ENCODE assay signal across 8 cellular contexts in genomic region chr21:15005391-15005790, GRCh38. TPM values are rescaled to one million over a fixed set of nuclear protein-coding genes. Genes with fewer than 3 reads are reported as not detected.
DNase-seq lines count a peak whose midpoint lies in the region; ATAC-seq, FAIRE-seq and TF ChIP-seq lines count a peak whose summit lies in the region.

No MANE protein-coding gene starts in this region.

- no peaks in the 10 kb centered on the region for H3K27me3 ChIP-seq in dorsolateral prefrontal cortex
- no peaks in the 10 kb centered on the region for H3K27me3 ChIP-seq in muscle layer of colon (ENCODE audit: control insufficient read depth in 1 of 2, insufficient read depth in 2 of 2, low read length in 2 of 2)
- H3K27me3 ChIP-seq in Peyer's patch = no peaks in the 10 kb centered on the region

- H3K27ac ChIP-seq in dorsolateral prefrontal cortex (peak overlapping the region in 47 of 59 donors; percentile 1 to 86 (median 44)), muscle layer of colon (ENCODE audit: low read depth, low read length) (no peak overlapping the region), Peyer's patch (no peak overlapping the region)

- H3K9ac ChIP-seq in muscle layer of colon (ENCODE audit: low read length) = no peak overlapping the region

- H3K9me3 ChIP-seq in muscle layer of colon (ENCODE audit: low read length) = no peaks in the 10 kb centered on the region
- H3K9me3 ChIP-seq in Peyer's patch = no peaks in the 10 kb centered on the region

- no peak for FAIRE-seq in HTR-8/SVneo (lab: Jason Lieb, UNC)

- peak overlapping the region; percentile 29 for H3K4me3 ChIP-seq in AG10803 (ENCODE audit: low read length)
- H3K4me3 ChIP-seq in dorsolateral prefrontal cortex = peak overlapping the region in 40 of 59 donors; percentile 1 to 48 (median 18)
- H3K4me3 ChIP-seq in muscle layer of colon (ENCODE audit: low read depth in 1 of 2, low read length in 2 of 2) = peak overlapping the region; percentile 17 to 34
- H3K4me3 ChIP-seq in Peyer's patch = no peak overlapping the region

- H3K4me1 ChIP-seq in muscle layer of colon (ENCODE audit: insufficient read depth, low read length) (peaks cover 20% of the 10 kb centered on the region), Peyer's patch (peaks cover 0 to 57% (median 0%) of the 10 kb centered on the region in 4 donors)

- DNase-seq in AG10803 (ENCODE audit: low read depth) (peak; percentile 12), NCI-H146 (lab: John Stamatoyannopoulos, UW) (peak; percentile 33), dorsolateral prefrontal cortex (peak in 1 of 10 donors; percentile 29), HTR-8/SVneo (ENCODE audit: insufficient read length, low spot score) (no peak), Peyer's patch (no peak)

- intact Hi-C loops in dorsolateral prefrontal cortex (cut with DNase I) = no loop called here

- TF ChIP-seq CTCF in AG10803 (conservative IDR thresholded peaks at IDR 0.05; ENCODE audit: low read length) (no peak), dorsolateral prefrontal cortex (IDR thresholded peaks at IDR 0.05 in 54 of 56, conservative IDR thresholded peaks at IDR 0.05 in 2 of 56; ENCODE audit: low read depth in 1 of 56, partially characterized antibody in 56 of 56) (no peak), Peyer's patch (IDR thresholded peaks at IDR 0.05) (no peak)

- ATAC-seq in GM19463 (IDR thresholded peaks at IDR 0.05; ENCODE audit: unreplicated experiment) = no peak
- no peak for ATAC-seq in HG02571 (IDR thresholded peaks at IDR 0.05; ENCODE audit: unreplicated experiment)

- H3K36me3 ChIP-seq in muscle layer of colon (ENCODE audit: insufficient read depth, low read length) = no peaks in the 10 kb centered on the region
- no peaks in the 10 kb centered on the region for H3K36me3 ChIP-seq in Peyer's patch

- no peak for TF ChIP-seq POLR2A in Peyer's patch (IDR thresholded peaks at IDR 0.05)

RNA-seq across cellular contexts. Expression of gene NRIP1, which starts 59.4 kb away (rescaled TPM):
- total RNA-seq in dorsolateral prefrontal cortex (10 to 100 TPM; 24.3 to 54.6 (median 39.1) TPM), Peyer's patch (10 to 100 TPM; 37.4 to 72.9 (median 53.6) TPM)

Comparison
In these comparisons a context has a peak if more than half of its experiments do, and no peak if none do; other contexts are left out.
1. DNase-seq: peak in AG10803 (single experiment) and NCI-H146 (single experiment); none in HTR-8/SVneo (single experiment) and Peyer's patch (0 of 3).
2. H3K4me3 ChIP-seq: peak in AG10803 (single experiment), dorsolateral prefrontal cortex (40 of 59) and muscle layer of colon (2 of 2); none in Peyer's patch (0 of 4).
3. H3K27ac ChIP-seq: peak in dorsolateral prefrontal cortex (47 of 59); none in muscle layer of colon (single experiment) and Peyer's patch (0 of 4).